Comparison of ENCODE assay signal across 13 cellular contexts in genomic region chr12:124696689-124697476, GRCh38.
A peak's percentile ranks its signal among the peaks of the same experiment; 100 is the strongest.
DNase-seq lines count a peak whose midpoint lies in the region; ATAC-seq and TF ChIP-seq lines count a peak whose summit lies in the region.
"Had no signal": no experiment of that assay in that cellular context is flagged by ENCODE, and none has a peak within 500 bp of the region (broad histone marks: within the 10 kb centered on the region; RNA-seq: fewer than 3 reads in every experiment).

No MANE protein-coding gene starts in this region.

- H3K4me3 ChIP-seq in left lung = no peak overlapping the region

- no peak for TF ChIP-seq CTCF in left lung (IDR thresholded peaks at IDR 0.05)

- H3K36me3 ChIP-seq in left lung = no peaks in the 10 kb centered on the region

- peaks cover 0 to 7% of the 10 kb centered on the region in 2 donors for H3K9me3 ChIP-seq in left lung

- no peaks in the 10 kb centered on the region for H3K27me3 ChIP-seq in left lung

- H3K4me1 ChIP-seq in left lung = peaks cover 24 to 51% of the 10 kb centered on the region in 2 donors

- peak; percentile 49 for DNase-seq in A172 (ENCODE audit: low spot score)
- peak; percentile 88 for DNase-seq in DMS53 (lab: John Stamatoyannopoulos, UW)
- DNase-seq in SHP77 (lab: John Stamatoyannopoulos, UW) = peak; percentile 43 to 60
- no peak for DNase-seq in left lung
- no peak for DNase-seq in activated naive CD4-positive, alpha-beta T cell treated with anti-CD3 and anti-CD28 coated beads, Interleukin-2, amount 50 U/mL, for 16 hours
- no peak for DNase-seq in activated CD4-positive, alpha-beta T cell treated with anti-CD3 and anti-CD28 coated beads for 1 hour
- DNase-seq in activated CD8-positive, alpha-beta memory T cell treated with anti-CD3 and anti-CD28 coated beads for 24 hours = no peak
- DNase-seq: activated CD4-positive, alpha-beta T cell treated with anti-CD3 and anti-CD28 coated beads for 36 hours; activated T-cell treated with anti-CD3 and anti-CD28 coated beads, Interleukin-2, amount 50 U/mL, for 24 hours; cortex of kidney; GF-D8; stimulated activated CD4-positive, alpha-beta T cell treated with anti-CD3 and anti-CD28 coated beads, Interleukin-1b, Interleukin-23, amount 100 ng/mL, for 48 hours had no signal

- intact Hi-C loops in left lung (cut with DNase I) = no loop called here

- peak overlapping the region; percentile 13 to 89 for H3K27ac ChIP-seq in left lung

- ATAC-seq in left lung = peak; percentile 1
- no peak for ATAC-seq in esophagus mucosa
- ATAC-seq: activated CD4-positive, alpha-beta T cell treated with anti-CD3 and anti-CD28 coated beads for 36 hours had no signal

Comparison
In these comparisons a context has a peak if more than half of its experiments do, and no peak if none do; other contexts are left out.
1. DNase-seq: peak in A172 (single experiment), DMS53 (single experiment) and SHP77 (2 of 2); none in left lung (0 of 2), activated naive CD4-positive, alpha-beta T cell treated with anti-CD3 and anti-CD28 coated beads, Interleukin-2, amount 50 U/mL, for 16 hours (single experiment), activated CD4-positive, alpha-beta T cell treated with anti-CD3 and anti-CD28 coated beads for 1 hour (single experiment) and activated CD8-positive, alpha-beta memory T cell treated with anti-CD3 and anti-CD28 coated beads for 24 hours (single experiment).